In the genomic region with DNA sequence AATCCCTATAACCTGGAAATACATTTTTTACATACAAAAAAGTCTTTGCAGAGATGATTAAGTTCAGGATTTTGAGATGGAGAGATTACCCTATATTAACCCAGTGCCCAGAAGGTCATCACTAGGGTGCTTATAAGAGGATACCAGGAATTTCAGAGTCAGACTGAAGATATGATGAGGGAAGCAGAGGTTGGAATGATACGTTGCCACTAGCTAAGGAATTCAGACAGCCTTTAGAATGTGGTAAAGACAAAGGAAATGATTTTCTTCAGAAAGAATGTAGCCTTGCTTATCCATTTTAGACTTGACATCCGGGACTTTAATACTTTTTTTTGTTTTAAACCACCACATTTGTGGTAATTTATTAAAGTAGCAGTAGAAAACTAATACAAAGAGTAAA, we compare ENCODE assay signal across 25 cellular contexts.
DNase-seq lines count a peak whose midpoint lies in the region; ATAC-seq and TF ChIP-seq lines count a peak whose summit lies in the region.
"Had no signal": no experiment of that assay in that cellular context is flagged by ENCODE, and none has a peak within 500 bp of the region (broad histone marks: within the 10 kb centered on the region; RNA-seq: fewer than 3 reads in every experiment).

No MANE protein-coding gene starts in this region.

- H3K27me3 ChIP-seq in GM23248 (replicated peaks; ENCODE audit: insufficient read depth) (no peaks in the 10 kb centered on the region), SK-N-SH (ENCODE audit: insufficient read depth) (no peaks in the 10 kb centered on the region)
- no peaks in the 10 kb centered on the region for H3K27me3 ChIP-seq in CD8-positive, alpha-beta memory T cell (ENCODE audit: insufficient read depth, low read length, poor library complexity, severe bottlenecking)
- H3K27me3 ChIP-seq: MG63 had no signal

- no peak for TF ChIP-seq RAD21 in SK-N-SH (IDR thresholded peaks at IDR 0.05; ENCODE audit: low read length)

- no peaks in the 10 kb centered on the region for H3K36me3 Mint-ChIP-seq in CD8-positive, alpha-beta memory T cell
- H3K36me3 Mint-ChIP-seq in T-helper 17 cell (ENCODE audit: low read depth), result no peaks in the 10 kb centered on the region
- H3K36me3 Mint-ChIP-seq: activated naive CD8-positive, alpha-beta T cell treated with anti-CD3 and anti-CD28 coated beads for 36 hours; CD14-positive monocyte; IgD-negative memory B cell; WTC11 had no signal

- H3K79me2 ChIP-seq in GM23248 (ENCODE audit: insufficient read depth) (no peaks in the 10 kb centered on the region), SK-N-SH (ENCODE audit: insufficient read depth) (no peaks in the 10 kb centered on the region)

- no peak overlapping the region for H3K4me3 Mint-ChIP-seq in CD8-positive, alpha-beta memory T cell
- H3K4me3 Mint-ChIP-seq in T-helper 17 cell, result no peak overlapping the region
- H3K4me3 Mint-ChIP-seq: activated naive CD8-positive, alpha-beta T cell treated with anti-CD3 and anti-CD28 coated beads for 36 hours; activated T-helper 17 cell treated with anti-CD3 and anti-CD28 coated beads, Interleukin-2, amount 50 U/mL, for 72 hours; CD14-positive monocyte; IgD-negative memory B cell; WTC11 had no signal

- POLR2A ChIA-PET in SK-N-SH (lab: Yijun Ruan, JAX), result no interaction called here
- POLR2A ChIA-PET in CD8-positive, alpha-beta memory T cell (lab: Charles Lee), result no interaction called here

- in situ Hi-C loops in GM23248 (cut with MboI), result no loop called here

- peak; percentile 1 for DNase-seq in GM23248
- DNase-seq in SK-N-SH, result no peak
- peak; percentile 11 for DNase-seq in fibroblast of the aortic adventitia (ENCODE audit: low read depth)
- peak; percentile 67 for DNase-seq in non-pigmented ciliary epithelial cell (ENCODE audit: low read depth)
- no peak for DNase-seq in CD8-positive, alpha-beta memory T cell
- DNase-seq in T-helper 17 cell, result no peak
- no peak for DNase-seq in DMS79 treated with DMSO at 0.1 percent for 48 hours (lab: John Stamatoyannopoulos, UW)
- DNase-seq in HPDE6-E6E7 (ENCODE audit: extremely low spot score), result no peak
- DNase-seq: activated CD8-positive, alpha-beta memory T cell treated with anti-CD3 and anti-CD28 coated beads, Interleukin-2, amount 50 U/mL, for 4 hours; activated naive CD8-positive, alpha-beta T cell treated with anti-CD3 and anti-CD28 coated beads for 36 hours; hippocampal formation; MG63; NCI-H1436 treated with DMSO at 0.1 percent for 48 hours; NCI-H526; nucleus accumbens; stimulated activated CD4-positive, alpha-beta T cell treated with anti-CD3 and anti-CD28 coated beads, Interleukin-4, amount 100 ng/mL, for 1 hour; stimulated activated naive CD4-positive, alpha-beta T cell; T-helper 9 cell had no signal

- ATAC-seq in T-helper 17 cell, result no peak
- ATAC-seq: activated T-helper 17 cell treated with anti-CD3 and anti-CD28 coated beads, Interleukin-2, amount 50 U/mL, for 72 hours; WTC11 had no signal

- H3K9me3 ChIP-seq in GM23248 (ENCODE audit: low read depth) (no peaks in the 10 kb centered on the region), SK-N-SH (no peaks in the 10 kb centered on the region), T-helper 17 cell (ENCODE audit: control insufficient read depth, low read length, poor library complexity, severe bottlenecking) (peaks cover 2% of the 10 kb centered on the region)
- H3K9me3 ChIP-seq in CD8-positive, alpha-beta memory T cell (ENCODE audit: low read length), result no peaks in the 10 kb centered on the region
- H3K9me3 ChIP-seq: MG63, thoracic aorta had no signal

- peak in 1 of 2 experiments; percentile 84; a peak in 2 of 4 replicates for TF ChIP-seq EP300 in SK-N-SH (IDR thresholded peaks at IDR 0.05; ENCODE audit: borderline replicate concordance in 1 of 2, low read depth in 1 of 2, low read length in 1 of 2)

- CTCF ChIA-PET in SK-N-SH (lab: Yijun Ruan, JAX), result no interaction called here
- CTCF ChIA-PET in CD8-positive, alpha-beta memory T cell (lab: Charles Lee), result no interaction called here

- no peak for TF ChIP-seq CTCF in SK-N-SH (IDR thresholded peaks at IDR 0.05)
- no peak for TF ChIP-seq CTCF in fibroblast of the aortic adventitia (IDR thresholded peaks at IDR 0.05; ENCODE audit: insufficient read depth, low read length)

- H3K27ac ChIP-seq in GM23248, result no peak overlapping the region
- H3K27ac ChIP-seq in SK-N-SH (ENCODE audit: low read depth in 2 of 2, low read length in 1 of 2), result peak overlapping the region; percentile 67 to 82; a peak in 3 of 4 replicates
- H3K27ac ChIP-seq in CD8-positive, alpha-beta memory T cell (ENCODE audit: low read depth, low read length), result no peak overlapping the region
- H3K27ac ChIP-seq: HL-60, thoracic aorta had no signal

- no peak overlapping the region for H3K4me2 ChIP-seq in GM23248 (ENCODE audit: unreplicated experiment)
- 0 out of 2 replicates have a peak overlapping the region, but pooled peaks have one; percentile 22 for H3K4me2 ChIP-seq in SK-N-SH

- H3K9ac ChIP-seq in GM23248 (no peak overlapping the region), SK-N-SH (peak overlapping the region; percentile 3; the same call in 1 of the 2 replicates)

- WGBS in GM23248 (ENCODE audit: low coverage in 1 of 2, low lambda C conversion rate in 2 of 2, missing lambda C conversion rate in 2 of 2), 2 experiments, result 0 to 1% methylated on average over 2 of the region's 2 CpGs
- 4% methylated on average over 2 of the region's 2 CpGs for WGBS in SK-N-SH (ENCODE audit: low lambda C conversion rate)

- H3K4me1 Mint-ChIP-seq in CD8-positive, alpha-beta memory T cell, result no peaks in the 10 kb centered on the region
- no peaks in the 10 kb centered on the region for H3K4me1 Mint-ChIP-seq in T-helper 17 cell
- H3K4me1 Mint-ChIP-seq: activated naive CD8-positive, alpha-beta T cell treated with anti-CD3 and anti-CD28 coated beads for 36 hours; activated T-helper 17 cell treated with anti-CD3 and anti-CD28 coated beads, Interleukin-2, amount 50 U/mL, for 72 hours; CD14-positive monocyte; IgD-negative memory B cell; WTC11 had no signal

- H3K9me2 ChIP-seq in GM23248 (ENCODE audit: insufficient read depth) (no peaks in the 10 kb centered on the region), SK-N-SH (no peaks in the 10 kb centered on the region)

- H2AFZ ChIP-seq in GM23248, result no peak overlapping the region
- peak overlapping the region; percentile 52; the same call in 1 of the 2 replicates for H2AFZ ChIP-seq in SK-N-SH (ENCODE audit: low read depth)

- H3K27ac Mint-ChIP-seq in CD8-positive, alpha-beta memory T cell, result no peak overlapping the region
- no peak overlapping the region for H3K27ac Mint-ChIP-seq in T-helper 17 cell
- H3K27ac Mint-ChIP-seq: activated naive CD8-positive, alpha-beta T cell treated with anti-CD3 and anti-CD28 coated beads for 36 hours; activated T-helper 17 cell treated with anti-CD3 and anti-CD28 coated beads, Interleukin-2, amount 50 U/mL, for 72 hours; CD14-positive monocyte; IgD-negative memory B cell; WTC11 had no signal

- no peak overlapping the region for H3K4me3 ChIP-seq in GM23248
- no peak overlapping the region for H3K4me3 ChIP-seq in SK-N-SH (ENCODE audit: low read depth in 2 of 2, low read length in 1 of 2)
- H3K4me3 ChIP-seq in fibroblast of the aortic adventitia (ENCODE audit: low read depth, low read length), result no peak overlapping the region
- H3K4me3 ChIP-seq in CD8-positive, alpha-beta memory T cell (ENCODE audit: low read length), result no peak overlapping the region
- H3K4me3 ChIP-seq: lung, MG63, thoracic aorta had no signal

- no peaks in the 10 kb centered on the region for H3F3A ChIP-seq in GM23248 (ENCODE audit: insufficient read depth)
- H3F3A ChIP-seq in SK-N-SH (replicated peaks; ENCODE audit: insufficient read depth), result peaks cover 18% of the 10 kb centered on the region

- H4K20me1 ChIP-seq in GM23248 (ENCODE audit: insufficient read depth), result no peaks in the 10 kb centered on the region
- no peaks in the 10 kb centered on the region for H4K20me1 ChIP-seq in SK-N-SH (ENCODE audit: insufficient read depth)

- H3K36me3 ChIP-seq in GM23248 (ENCODE audit: low read depth) (no peaks in the 10 kb centered on the region), SK-N-SH (replicated peaks in 1 of 2; ENCODE audit: control insufficient read depth in 1 of 2, insufficient read depth in 2 of 2, low read length in 1 of 2) (no peaks in the 10 kb centered on the region)
- H3K36me3 ChIP-seq in CD8-positive, alpha-beta memory T cell (ENCODE audit: insufficient read depth, low read length), result no peaks in the 10 kb centered on the region
- H3K36me3 ChIP-seq: MG63, thoracic aorta had no signal

- H3K4me1 ChIP-seq in GM23248 (ENCODE audit: insufficient read depth), result no peaks in the 10 kb centered on the region
- H3K4me1 ChIP-seq in SK-N-SH (ENCODE audit: control insufficient read depth in 1 of 2, insufficient read depth in 2 of 2, low read depth in 1 of 2, low read length in 1 of 2), result peaks cover 0 to 2% of the 10 kb centered on the region in 2 experiments; a peak in 2 of 4 replicates
- no peaks in the 10 kb centered on the region for H3K4me1 ChIP-seq in CD8-positive, alpha-beta memory T cell (ENCODE audit: insufficient read depth, low read length)

- no peaks in the 10 kb centered on the region for H3K27me3 Mint-ChIP-seq in CD8-positive, alpha-beta memory T cell
- H3K27me3 Mint-ChIP-seq in T-helper 17 cell, result no peaks in the 10 kb centered on the region
- H3K27me3 Mint-ChIP-seq: activated naive CD8-positive, alpha-beta T cell treated with anti-CD3 and anti-CD28 coated beads for 36 hours; activated T-helper 17 cell treated with anti-CD3 and anti-CD28 coated beads, Interleukin-2, amount 50 U/mL, for 72 hours; IgD-negative memory B cell had no signal

- H3K9me3 Mint-ChIP-seq in CD8-positive, alpha-beta memory T cell, result peaks cover 0 to 7% (median 5%) of the 10 kb centered on the region in 5 donors
- H3K9me3 Mint-ChIP-seq: activated naive CD8-positive, alpha-beta T cell treated with anti-CD3 and anti-CD28 coated beads for 36 hours; activated T-helper 17 cell treated with anti-CD3 and anti-CD28 coated beads, Interleukin-2, amount 50 U/mL, for 72 hours had no signal

TF ChIP-seq in SK-N-SH, 30 proteins besides CTCF, POLR2A, EP300 and RAD21 (continues in another document):
- TF ChIP-seq TEAD4 (IDR thresholded peaks at IDR 0.05; ENCODE audit: borderline replicate concordance, insufficient read depth), result peak; percentile 79
- peak; percentile 46; the same call in 1 of the 2 replicates for TF ChIP-seq MEF2A (IDR thresholded peaks at IDR 0.05; ENCODE audit: borderline replicate concordance, low read depth)
- peak; percentile 76 for TF ChIP-seq TCF12 (IDR thresholded peaks at IDR 0.05)
- TF ChIP-seq FOSL2 (IDR thresholded peaks at IDR 0.05; ENCODE audit: borderline replicate concordance, low read depth), result peak; percentile 64; the same call in 1 of the 2 replicates
- TF ChIP-seq POLR2AphosphoS5 (IDR thresholded peaks at IDR 0.05; ENCODE audit: low read depth, low read length), result peak; percentile 47; the same call in 1 of the 2 replicates
- TF ChIP-seq TAF1 (IDR thresholded peaks at IDR 0.05; ENCODE audit: borderline replicate concordance, low read depth, low read length), result no peak
- TF ChIP-seq FOXM1 (IDR thresholded peaks at IDR 0.05; ENCODE audit: low read depth), result 0 out of 2 replicates have a peak, but pooled peaks have one; percentile 46
- no peak for TF ChIP-seq NRF1 (IDR thresholded peaks at IDR 0.05; ENCODE audit: low read depth, low read length)

Comparison
In these comparisons a context has a peak if more than half of its experiments do, and no peak if none do; other contexts are left out.
1. DNase-seq: peak in GM23248 (single experiment), fibroblast of the aortic adventitia (single experiment) and non-pigmented ciliary epithelial cell (single experiment); none in SK-N-SH (single experiment), CD8-positive, alpha-beta memory T cell (0 of 5), T-helper 17 cell (0 of 3), DMS79 treated with DMSO at 0.1 percent for 48 hours (single experiment) and HPDE6-E6E7 (single experiment).
2. H3K27ac ChIP-seq: peak in SK-N-SH (2 of 2); none in GM23248 (single experiment) and CD8-positive, alpha-beta memory T cell (single experiment).